ENCODE assay signal across 33 cellular contexts in the genomic region with DNA sequence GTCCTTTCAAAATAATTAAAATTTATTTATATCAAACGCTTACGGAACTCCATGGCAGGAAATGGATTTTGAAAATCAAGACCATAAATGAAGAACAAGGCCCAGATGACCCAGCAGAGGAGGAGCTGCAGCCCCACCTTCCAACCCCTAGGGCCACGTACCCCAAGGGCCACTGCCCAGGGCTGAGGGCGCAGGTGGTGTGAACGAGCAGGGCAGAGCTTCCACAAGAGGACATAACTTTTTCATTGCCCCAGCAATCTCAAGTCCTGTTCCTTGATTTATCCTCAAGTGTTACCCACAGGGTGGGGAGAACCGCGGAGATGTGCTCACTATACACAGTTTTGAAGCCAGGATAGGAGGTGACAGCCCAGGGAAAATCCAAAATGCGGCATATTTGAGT.
"Had no signal": no experiment of that assay in that cellular context is flagged by ENCODE, and none has a peak within 500 bp of the region (broad histone marks: within the 10 kb centered on the region; RNA-seq: fewer than 3 reads in every experiment).

No MANE protein-coding gene starts in this region.

- ATAC-seq: activated CD4-positive, alpha-beta T cell treated with anti-CD3 and anti-CD28 coated beads for 36 hours; activated CD8-positive, alpha-beta memory T cell treated with anti-CD3 and anti-CD28 coated beads, Interleukin-2, amount 10 ng/mL, durations not matched to agents 7 days and 5 days; activated CD8-positive, alpha-beta T cell treated with anti-CD3 and anti-CD28 coated beads, Interleukin-2, amount 10 ng/mL, durations not matched to agents 7 days and 5 days; activated naive CD8-positive, alpha-beta T cell treated with anti-CD3 and anti-CD28 coated beads, Interleukin-2, amount 50 U/mL, for 24 hours; body of pancreas; foreskin keratinocyte; gastrocnemius medialis; T-helper 17 cell had no signal

- H3K27ac Mint-ChIP-seq: activated CD4-positive, alpha-beta memory T cell treated with anti-CD3 and anti-CD28 coated beads for 36 hours; activated CD4-positive, alpha-beta T cell treated with anti-CD3 and anti-CD28 coated beads for 36 hours; activated CD4-positive, alpha-beta T cell treated with anti-CD3 and anti-CD28 coated beads, Interleukin-2, amount 10 ng/mL, durations not matched to agents 24 days and 14 days; activated CD8-positive, alpha-beta memory T cell treated with anti-CD3 and anti-CD28 coated beads, Interleukin-2, amount 10 ng/mL, durations not matched to agents 7 days and 5 days; activated CD8-positive, alpha-beta T cell treated with anti-CD3 and anti-CD28 coated beads, Interleukin-2, amount 10 ng/mL, durations not matched to agents 7 days and 5 days; activated naive CD4-positive, alpha-beta T cell treated with anti-CD3 and anti-CD28 coated beads for 36 hours; activated naive CD4-positive, alpha-beta T cell treated with anti-CD3 and anti-CD28 coated beads, Interleukin-2, amount 50 U/mL, for 24 hours; activated naive CD8-positive, alpha-beta T cell treated with anti-CD3 and anti-CD28 coated beads for 36 hours; activated naive CD8-positive, alpha-beta T cell treated with anti-CD3 and anti-CD28 coated beads, Interleukin-2, amount 50 U/mL, for 24 hours; activated T-helper 1 cell treated with anti-CD3 and anti-CD28 coated beads, Interleukin-12 subunit alpha, Interleukin-12 subunit beta, Interleukin-2, Interleukin-4 antibody, amounts not matched to agents 30 ng/mL and 10 ng/mL and 1 ng/mL, durations not matched to agents 14 hours and 24 hours and 36 hours; activated T-helper 2 cell treated with anti-CD3 and anti-CD28 coated beads, Interferon-gamma antibody, Interleukin-2, Interleukin-4, amounts not matched to agents 10 μg/mL and 5 μg/mL and 100 μg/mL, durations not matched to agents 14 hours and 24 hours and 36 hours; dendritic cell treated with granulocyte-macrophage colony-stimulating factor and Interleukin-4, amounts not matched to agents 40 ng/mL and 50 ng/mL, for 4 days; endodermal cell; T-helper 17 cell; T-helper 2 cell treated with Interferon-gamma antibody and Interleukin-4, amounts not matched to agents 5 μg/mL and 100 μg/mL, for 36 hours had no signal

- H3K27me3 ChIP-seq: adrenal gland, body of pancreas, dorsolateral prefrontal cortex, esophagus muscularis mucosa, gastrocnemius medialis had no signal

- H3K27me3 Mint-ChIP-seq: activated CD4-positive, alpha-beta memory T cell treated with anti-CD3 and anti-CD28 coated beads for 36 hours; activated CD4-positive, alpha-beta T cell treated with anti-CD3 and anti-CD28 coated beads for 36 hours; activated naive CD4-positive, alpha-beta T cell treated with anti-CD3 and anti-CD28 coated beads, Interleukin-2, amount 50 U/mL, for 24 hours; activated naive CD8-positive, alpha-beta T cell treated with anti-CD3 and anti-CD28 coated beads for 36 hours had no signal

- H3K36me3 Mint-ChIP-seq: activated CD8-positive, alpha-beta memory T cell treated with anti-CD3 and anti-CD28 coated beads, Interleukin-2, amount 10 ng/mL, durations not matched to agents 7 days and 5 days; activated naive CD8-positive, alpha-beta T cell treated with anti-CD3 and anti-CD28 coated beads for 36 hours had no signal

- H3K9me3 ChIP-seq: adrenal gland, body of pancreas, esophagus muscularis mucosa, gastrocnemius medialis had no signal

- H3K4me1 Mint-ChIP-seq: activated CD4-positive, alpha-beta T cell treated with anti-CD3 and anti-CD28 coated beads for 36 hours; activated CD4-positive, alpha-beta T cell treated with anti-CD3 and anti-CD28 coated beads, Interleukin-2, amount 10 ng/mL, durations not matched to agents 24 days and 14 days; activated CD8-positive, alpha-beta memory T cell treated with anti-CD3 and anti-CD28 coated beads, Interleukin-2, amount 10 ng/mL, durations not matched to agents 7 days and 5 days; activated naive CD4-positive, alpha-beta T cell treated with anti-CD3 and anti-CD28 coated beads, Interleukin-2, amount 50 U/mL, for 24 hours; activated naive CD8-positive, alpha-beta T cell treated with anti-CD3 and anti-CD28 coated beads for 36 hours; activated naive CD8-positive, alpha-beta T cell treated with anti-CD3 and anti-CD28 coated beads, Interleukin-2, amount 50 U/mL, for 24 hours; endodermal cell; T-helper 17 cell had no signal

- H3K36me3 ChIP-seq: adrenal gland, gastrocnemius medialis had no signal

- H3K27ac ChIP-seq: adrenal gland, body of pancreas, coronary artery, dorsolateral prefrontal cortex, esophagus muscularis mucosa, foreskin keratinocyte, gastrocnemius medialis had no signal

- H3K4me3 ChIP-seq: adrenal gland, body of pancreas, coronary artery, dorsolateral prefrontal cortex, esophagus muscularis mucosa, gastrocnemius medialis had no signal

- H3K4me1 ChIP-seq: adrenal gland, esophagus muscularis mucosa, foreskin keratinocyte, gastrocnemius medialis had no signal

- DNase-seq: activated CD4-positive, alpha-beta memory T cell treated with anti-CD3 and anti-CD28 coated beads for 36 hours; activated CD4-positive, alpha-beta T cell treated with anti-CD3 and anti-CD28 coated beads for 36 hours; activated CD4-positive, alpha-beta T cell treated with anti-CD3 and anti-CD28 coated beads, Interleukin-2, amount 10 ng/mL, durations not matched to agents 24 days and 14 days; activated CD4-positive, CD25-positive, alpha-beta regulatory T cell; activated CD4-positive, CD25-positive, alpha-beta regulatory T cell treated with anti-CD3 and anti-CD28 coated beads, Interleukin-2, amount 50 U/mL, for 72 hours; activated CD8-positive, alpha-beta memory T cell treated with anti-CD3 and anti-CD28 coated beads, Interleukin-2, amount 10 ng/mL, durations not matched to agents 7 days and 5 days; activated CD8-positive, alpha-beta memory T cell treated with anti-CD3 and anti-CD28 coated beads, Interleukin-2, amount 50 U/mL, for 4 hours; activated CD8-positive, alpha-beta T cell treated with anti-CD3 and anti-CD28 coated beads, Interleukin-2, amount 10 ng/mL, durations not matched to agents 7 days and 5 days; activated effector memory CD4-positive, alpha-beta T cell treated with anti-CD3 and anti-CD28 coated beads, Interleukin-2, amount 50 U/mL, for 16 hours; activated naive CD4-positive, alpha-beta T cell treated with anti-CD3 and anti-CD28 coated beads for 36 hours; activated naive CD8-positive, alpha-beta T cell treated with anti-CD3 and anti-CD28 coated beads for 36 hours; activated naive CD8-positive, alpha-beta T cell treated with anti-CD3 and anti-CD28 coated beads, Interleukin-2, amount 50 U/mL, for 24 hours; activated T-cell treated with anti-CD3 and anti-CD28 coated beads, Interleukin-2, amount 50 U/mL, for 1 hour; activated T-cell treated with anti-CD3 and anti-CD28 coated beads, Interleukin-2, amount 50 U/mL, for 48 hours; adrenal gland; amygdala; body of pancreas; caudate nucleus; effector memory CD4-positive, alpha-beta T cell; endodermal cell; erythroblast; foreskin keratinocyte; gastrocnemius medialis; T-helper 1 cell; T-helper 17 cell had no signal

- H3K9me3 Mint-ChIP-seq: activated naive CD4-positive, alpha-beta T cell treated with anti-CD3 and anti-CD28 coated beads for 36 hours; activated naive CD4-positive, alpha-beta T cell treated with anti-CD3 and anti-CD28 coated beads, Interleukin-2, amount 50 U/mL, for 24 hours; activated naive CD8-positive, alpha-beta T cell treated with anti-CD3 and anti-CD28 coated beads, Interleukin-2, amount 50 U/mL, for 24 hours; activated T-helper 1 cell treated with anti-CD3 and anti-CD28 coated beads, Interleukin-12 subunit alpha, Interleukin-12 subunit beta, Interleukin-2, Interleukin-4 antibody, amounts not matched to agents 30 ng/mL and 10 ng/mL and 1 ng/mL, durations not matched to agents 14 hours and 24 hours and 36 hours; activated T-helper 2 cell treated with anti-CD3 and anti-CD28 coated beads, Interferon-gamma antibody, Interleukin-2, Interleukin-4, amounts not matched to agents 10 μg/mL and 5 μg/mL and 100 μg/mL, durations not matched to agents 14 hours and 24 hours and 36 hours; T-helper 2 cell treated with Interferon-gamma antibody and Interleukin-4, amounts not matched to agents 5 μg/mL and 100 μg/mL, for 36 hours had no signal

- H3K4me3 Mint-ChIP-seq: activated CD4-positive, alpha-beta memory T cell treated with anti-CD3 and anti-CD28 coated beads for 36 hours; activated CD4-positive, alpha-beta T cell treated with anti-CD3 and anti-CD28 coated beads for 36 hours; activated CD4-positive, alpha-beta T cell treated with anti-CD3 and anti-CD28 coated beads, Interleukin-2, amount 10 ng/mL, durations not matched to agents 24 days and 14 days; activated CD8-positive, alpha-beta memory T cell treated with anti-CD3 and anti-CD28 coated beads, Interleukin-2, amount 10 ng/mL, durations not matched to agents 7 days and 5 days; activated CD8-positive, alpha-beta T cell treated with anti-CD3 and anti-CD28 coated beads, Interleukin-2, amount 10 ng/mL, durations not matched to agents 7 days and 5 days; activated naive CD4-positive, alpha-beta T cell treated with anti-CD3 and anti-CD28 coated beads for 36 hours; activated naive CD4-positive, alpha-beta T cell treated with anti-CD3 and anti-CD28 coated beads, Interleukin-2, amount 50 U/mL, for 24 hours; activated naive CD8-positive, alpha-beta T cell treated with anti-CD3 and anti-CD28 coated beads for 36 hours; activated naive CD8-positive, alpha-beta T cell treated with anti-CD3 and anti-CD28 coated beads, Interleukin-2, amount 50 U/mL, for 24 hours; activated T-helper 1 cell treated with anti-CD3 and anti-CD28 coated beads, Interleukin-12 subunit alpha, Interleukin-12 subunit beta, Interleukin-2, Interleukin-4 antibody, amounts not matched to agents 30 ng/mL and 10 ng/mL and 1 ng/mL, durations not matched to agents 14 hours and 24 hours and 36 hours; dendritic cell treated with granulocyte-macrophage colony-stimulating factor and Interleukin-4, amounts not matched to agents 40 ng/mL and 50 ng/mL, for 4 days; endodermal cell; T-helper 17 cell; T-helper 2 cell treated with Interferon-gamma antibody and Interleukin-4, amounts not matched to agents 5 μg/mL and 100 μg/mL, for 36 hours had no signal
